ENCODE assay signal across 18 cellular contexts in the genomic region with DNA sequence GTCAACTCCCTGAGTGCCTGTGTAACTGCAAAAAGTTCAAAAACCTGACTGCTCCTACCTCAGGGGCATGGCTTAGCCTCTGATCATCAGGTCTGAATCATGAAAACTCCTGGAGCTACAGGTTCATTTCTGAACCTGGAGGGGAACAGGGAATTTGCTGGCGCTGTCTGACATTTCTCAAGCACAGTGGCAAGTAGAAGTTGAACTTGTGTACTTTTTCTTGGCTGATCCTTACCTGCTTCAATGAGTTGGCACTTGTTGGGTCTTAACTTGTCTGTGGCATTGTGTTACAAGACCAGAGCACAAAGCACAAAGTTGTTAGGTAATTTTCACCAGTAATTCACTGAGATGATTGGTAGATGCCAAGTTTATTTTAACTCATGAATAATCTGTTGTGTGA. TPM values are rescaled to one million over a fixed set of nuclear protein-coding genes. Genes with fewer than 3 reads are reported as not detected.
DNase-seq lines count a peak whose midpoint lies in the region; ATAC-seq and TF ChIP-seq lines count a peak whose summit lies in the region.
"Had no signal": no experiment of that assay in that cellular context is flagged by ENCODE, and none has a peak within 500 bp of the region (broad histone marks: within the 10 kb centered on the region; RNA-seq: fewer than 3 reads in every experiment).

No MANE protein-coding gene starts in this region.

- peaks cover 10 to 14% of the 10 kb centered on the region in 2 donors for H3K36me3 Mint-ChIP-seq in activated T-cell treated with anti-CD3 and anti-CD28 coated beads, Interleukin-2, amount 50 U/mL, for 72 hours (ENCODE audit: insufficient read depth in 2 of 2)
- H3K36me3 Mint-ChIP-seq in activated T-cell treated with anti-CD3 and anti-CD28 coated beads, Interleukin-2, amount 50 U/mL, for 24 hours (ENCODE audit: low read depth): peaks cover 73% of the 10 kb centered on the region
- peaks cover 41% of the 10 kb centered on the region for H3K36me3 Mint-ChIP-seq in stimulated activated memory B cell treated with anti-CD40 and anti-IgM and Interleukin-4, amounts not matched to agents 10 μg/mL and 1 μg/mL and 100 μg/mL, for 72 hours

- peak overlapping the region; percentile 13 to 52 for H3K4me3 Mint-ChIP-seq in activated T-cell treated with anti-CD3 and anti-CD28 coated beads, Interleukin-2, amount 50 U/mL, for 72 hours
- no peak overlapping the region for H3K4me3 Mint-ChIP-seq in activated T-cell treated with anti-CD3 and anti-CD28 coated beads, Interleukin-2, amount 50 U/mL, for 24 hours
- no peak overlapping the region for H3K4me3 Mint-ChIP-seq in stimulated activated memory B cell treated with anti-CD40 and anti-IgM and Interleukin-4, amounts not matched to agents 10 μg/mL and 1 μg/mL and 100 μg/mL, for 72 hours
- H3K4me3 Mint-ChIP-seq: activated CD4-positive, alpha-beta memory T cell treated with anti-CD3 and anti-CD28 coated beads, Interleukin-2, amount 10 ng/mL, durations not matched to agents 7 days and 5 days had no signal

- no peak overlapping the region for H3K27ac Mint-ChIP-seq in activated T-cell treated with anti-CD3 and anti-CD28 coated beads, Interleukin-2, amount 50 U/mL, for 72 hours
- H3K27ac Mint-ChIP-seq in activated T-cell treated with anti-CD3 and anti-CD28 coated beads, Interleukin-2, amount 50 U/mL, for 24 hours: no peak overlapping the region
- peak overlapping the region; percentile 95 for H3K27ac Mint-ChIP-seq in stimulated activated memory B cell treated with anti-CD40 and anti-IgM and Interleukin-4, amounts not matched to agents 10 μg/mL and 1 μg/mL and 100 μg/mL, for 72 hours
- H3K27ac Mint-ChIP-seq: activated CD4-positive, alpha-beta memory T cell treated with anti-CD3 and anti-CD28 coated beads, Interleukin-2, amount 10 ng/mL, durations not matched to agents 7 days and 5 days had no signal

- no peaks in the 10 kb centered on the region for H3K27me3 Mint-ChIP-seq in activated T-cell treated with anti-CD3 and anti-CD28 coated beads, Interleukin-2, amount 50 U/mL, for 72 hours (ENCODE audit: low read depth)
- H3K27me3 Mint-ChIP-seq in activated T-cell treated with anti-CD3 and anti-CD28 coated beads, Interleukin-2, amount 50 U/mL, for 24 hours: no peaks in the 10 kb centered on the region
- no peaks in the 10 kb centered on the region for H3K27me3 Mint-ChIP-seq in stimulated activated memory B cell treated with anti-CD40 and anti-IgM and Interleukin-4, amounts not matched to agents 10 μg/mL and 1 μg/mL and 100 μg/mL, for 72 hours
- H3K27me3 Mint-ChIP-seq: activated CD4-positive, alpha-beta memory T cell treated with anti-CD3 and anti-CD28 coated beads, Interleukin-2, amount 10 ng/mL, durations not matched to agents 7 days and 5 days had no signal

- no peak for ATAC-seq in activated T-cell treated with anti-CD3 and anti-CD28 coated beads, Interleukin-2, amount 50 U/mL, for 72 hours (replicated peaks in 1 of 2)
- no peak for ATAC-seq in RWPE2 (ENCODE audit: low read depth)
- no peak for ATAC-seq in stimulated activated memory B cell treated with anti-CD40 and anti-IgM and Interleukin-4, amounts not matched to agents 10 μg/mL and 1 μg/mL and 100 μg/mL, for 72 hours
- no peak for ATAC-seq in HG03460 (IDR thresholded peaks at IDR 0.05; ENCODE audit: unreplicated experiment)
- no peak for ATAC-seq in GM18873 (IDR thresholded peaks at IDR 0.05; ENCODE audit: low FRiP score, unreplicated experiment)

- DNase-seq in activated T-cell treated with anti-CD3 and anti-CD28 coated beads, Interleukin-2, amount 50 U/mL, for 72 hours: no peak
- no peak for DNase-seq in activated T-cell treated with anti-CD3 and anti-CD28 coated beads, Interleukin-2, amount 50 U/mL, for 24 hours
- DNase-seq in RWPE2 (ENCODE audit: low spot score) (no peak), esophagus squamous epithelium (lab: John Stamatoyannopoulos, UW) (no peak), AG08396 (ENCODE audit: low spot score) (no peak)
- DNase-seq: activated CD4-positive, alpha-beta memory T cell treated with anti-CD3 and anti-CD28 coated beads, Interleukin-2, amount 10 ng/mL, durations not matched to agents 7 days and 5 days; aorta; foreskin fibroblast; NCI-H1694 treated with DMSO at 0.1 percent for 48 hours; NCI-H446; SW 1271 had no signal

- H3K4me1 ChIP-seq in RWPE2 (ENCODE audit: insufficient read depth, poor library complexity, severe bottlenecking) (peaks cover 21% of the 10 kb centered on the region), esophagus squamous epithelium (peaks cover 51 to 74% (median 52%) of the 10 kb centered on the region in 3 donors)

- intact Hi-C loops in esophagus squamous epithelium (cut with DNase I): no loop called here

- TF ChIP-seq POLR2A in esophagus squamous epithelium (IDR thresholded peaks at IDR 0.05): no peak

- H3K27me3 ChIP-seq in RWPE2 (ENCODE audit: insufficient read depth, poor library complexity, severe bottlenecking): no peaks in the 10 kb centered on the region
- no peaks in the 10 kb centered on the region for H3K27me3 ChIP-seq in esophagus squamous epithelium
- H3K27me3 ChIP-seq: right atrium auricular region had no signal

- H3K4me3 ChIP-seq in RWPE2 (ENCODE audit: severe bottlenecking) (no peak overlapping the region), esophagus squamous epithelium (no peak overlapping the region)
- H3K4me3 ChIP-seq: right atrium auricular region, tibial artery had no signal

- 45 to 50% methylated on average over 1 of the region's 1 CpG for whole genome bisulfite sequencing in esophagus squamous epithelium, 2 donors

- H3K36me3 ChIP-seq in RWPE2 (ENCODE audit: low read depth) (peaks cover 28% of the 10 kb centered on the region), esophagus squamous epithelium (peaks cover 22 to 27% (median 25%) of the 10 kb centered on the region in 3 donors)

- H3K9me3 ChIP-seq in RWPE2 (ENCODE audit: severe bottlenecking) (no peaks in the 10 kb centered on the region), esophagus squamous epithelium (no peaks in the 10 kb centered on the region)
- H3K9me3 ChIP-seq: neutrophil, right atrium auricular region, tibial artery had no signal

- peaks cover 61% of the 10 kb centered on the region for H3K4me1 Mint-ChIP-seq in activated T-cell treated with anti-CD3 and anti-CD28 coated beads, Interleukin-2, amount 50 U/mL, for 72 hours (ENCODE audit: low read depth)
- H3K4me1 Mint-ChIP-seq in activated T-cell treated with anti-CD3 and anti-CD28 coated beads, Interleukin-2, amount 50 U/mL, for 24 hours (ENCODE audit: low read depth): peaks cover 63% of the 10 kb centered on the region
- H3K4me1 Mint-ChIP-seq in stimulated activated memory B cell treated with anti-CD40 and anti-IgM and Interleukin-4, amounts not matched to agents 10 μg/mL and 1 μg/mL and 100 μg/mL, for 72 hours: peaks cover 67% of the 10 kb centered on the region

- no peak for TF ChIP-seq CTCF in RWPE2 (IDR thresholded peaks at IDR 0.05; ENCODE audit: poor library complexity, severe bottlenecking)
- TF ChIP-seq CTCF in esophagus squamous epithelium (IDR thresholded peaks at IDR 0.05): no peak

- peak overlapping the region; percentile 65 for H3K27ac ChIP-seq in RWPE2 (ENCODE audit: poor library complexity, severe bottlenecking)
- H3K27ac ChIP-seq in esophagus squamous epithelium: peak overlapping the region; percentile 90 to 96 (median 94)
- H3K27ac ChIP-seq: neutrophil, right atrium auricular region, tibial artery had no signal

- H3K9me3 Mint-ChIP-seq in activated T-cell treated with anti-CD3 and anti-CD28 coated beads, Interleukin-2, amount 50 U/mL, for 72 hours: no peaks in the 10 kb centered on the region
- H3K9me3 Mint-ChIP-seq in activated T-cell treated with anti-CD3 and anti-CD28 coated beads, Interleukin-2, amount 50 U/mL, for 24 hours: no peaks in the 10 kb centered on the region
- no peaks in the 10 kb centered on the region for H3K9me3 Mint-ChIP-seq in stimulated activated memory B cell treated with anti-CD40 and anti-IgM and Interleukin-4, amounts not matched to agents 10 μg/mL and 1 μg/mL and 100 μg/mL, for 72 hours
- H3K9me3 Mint-ChIP-seq: activated CD4-positive, alpha-beta memory T cell treated with anti-CD3 and anti-CD28 coated beads, Interleukin-2, amount 10 ng/mL, durations not matched to agents 7 days and 5 days had no signal

RNA-seq across cellular contexts. Expression of a gene that starts 3.3 kb away (rescaled TPM):
- 10 to 100 TPM; 61.9 to 66.3 TPM for total RNA-seq in activated T-cell treated with anti-CD3 and anti-CD28 coated beads, Interleukin-2, amount 50 U/mL, for 72 hours
- total RNA-seq in esophagus squamous epithelium: 100 to 1,000 TPM in 1 of 4 donors, 10 to 100 TPM in 3; 66.7 to 115 (median 89.0) TPM

RNA-seq across cellular contexts. Expression of a gene that starts 7.0 kb away (rescaled TPM):
- 1 to 10 TPM; 2.4 to 3.5 TPM for total RNA-seq in activated T-cell treated with anti-CD3 and anti-CD28 coated beads, Interleukin-2, amount 50 U/mL, for 72 hours
- 10 to 100 TPM; 11.8 to 52.7 (median 17.8) TPM for total RNA-seq in esophagus squamous epithelium

RNA-seq across cellular contexts. Expression of a gene that starts 10.9 kb away (rescaled TPM):
- total RNA-seq in activated T-cell treated with anti-CD3 and anti-CD28 coated beads, Interleukin-2, amount 50 U/mL, for 72 hours: 100 to 1,000 TPM; 139 to 175 TPM
- 10 to 100 TPM; 65.0 to 90.2 (median 84.1) TPM for total RNA-seq in esophagus squamous epithelium

RNA-seq across cellular contexts. Expression of a gene that starts 34.7 kb away (rescaled TPM):
- total RNA-seq in activated T-cell treated with anti-CD3 and anti-CD28 coated beads, Interleukin-2, amount 50 U/mL, for 72 hours: 1 to 10 TPM; 3.5 to 4.1 TPM
- total RNA-seq in esophagus squamous epithelium: 10 to 100 TPM in 2 of 4 donors, 1 to 10 TPM in 2; 4.0 to 11.5 (median 7.9) TPM
- total RNA-seq: A673 had no signal

RNA-seq across cellular contexts. Expression of a gene that starts 49.9 kb away (rescaled TPM):
- not detected for total RNA-seq in activated T-cell treated with anti-CD3 and anti-CD28 coated beads, Interleukin-2, amount 50 U/mL, for 72 hours
- not detected for total RNA-seq in esophagus squamous epithelium
- total RNA-seq: A673, aorta, right atrium auricular region had no signal

Comparison
In these comparisons a context has a peak if more than half of its experiments do, and no peak if none do; other contexts are left out.
1. H3K4me3 Mint-ChIP-seq: peak in activated T-cell treated with anti-CD3 and anti-CD28 coated beads, Interleukin-2, amount 50 U/mL, for 72 hours (2 of 2); none in activated T-cell treated with anti-CD3 and anti-CD28 coated beads, Interleukin-2, amount 50 U/mL, for 24 hours (single experiment) and stimulated activated memory B cell treated with anti-CD40 and anti-IgM and Interleukin-4, amounts not matched to agents 10 μg/mL and 1 μg/mL and 100 μg/mL, for 72 hours (single experiment).